ENCODE assay signal across 9 cellular contexts in genomic region chr17:81422776-81423697, GRCh38. TPM values are rescaled to one million over a fixed set of nuclear protein-coding genes. Genes with fewer than 3 reads are reported as not detected.
A peak's percentile ranks its signal among the peaks of the same experiment; 100 is the strongest.
DNase-seq lines count a peak whose midpoint lies in the region; ATAC-seq, FAIRE-seq and TF ChIP-seq lines count a peak whose summit lies in the region.
"Had no signal": no experiment of that assay in that cellular context is flagged by ENCODE, and none has a peak within 500 bp of the region (broad histone marks: within the 10 kb centered on the region; RNA-seq: fewer than 3 reads in every experiment).

No MANE protein-coding gene starts in this region.

- H3K9me3 ChIP-seq in body of pancreas = no peaks in the 10 kb centered on the region
- no peaks in the 10 kb centered on the region for H3K9me3 ChIP-seq in kidney (ENCODE audit: control insufficient read depth in 1 of 2, low read length in 2 of 2)
- H3K9me3 ChIP-seq in suprapubic skin = no peaks in the 10 kb centered on the region

- FAIRE-seq in kidney (lab: Jason Lieb, UNC) = no peak

- TF ChIP-seq POLR2A in body of pancreas (IDR thresholded peaks at IDR 0.05) = peak in 1 of 3 donors; percentile 33
- TF ChIP-seq POLR2A in suprapubic skin (IDR thresholded peaks at IDR 0.05) = no peak

- no peaks in the 10 kb centered on the region for H3K36me3 ChIP-seq in body of pancreas (replicated peaks in 1 of 2; ENCODE audit: insufficient read depth in 1 of 2, low read depth in 2 of 2)
- no peaks in the 10 kb centered on the region for H3K36me3 ChIP-seq in kidney (ENCODE audit: control insufficient read depth in 1 of 2, insufficient read depth in 2 of 2, low read length in 2 of 2)
- H3K36me3 ChIP-seq in suprapubic skin = no peaks in the 10 kb centered on the region

- H3K27me3 Mint-ChIP-seq in HFFc6 (ENCODE audit: insufficient read depth) = no peaks in the 10 kb centered on the region

- peak overlapping the region; percentile 53 to 89 (median 78) for H3K27ac ChIP-seq in body of pancreas
- peak overlapping the region; percentile 3 to 71 for H3K27ac ChIP-seq in kidney (ENCODE audit: low read depth in 2 of 2, low read length in 2 of 2)
- H3K27ac ChIP-seq in suprapubic skin = peak overlapping the region; percentile 90

- WGBS in body of pancreas, 2 donors = 50 to 66% methylated on average over 4 to 32 of the region's 34 CpGs
- WGBS in suprapubic skin = 5% methylated on average over 13 of the region's 34 CpGs

- TF ChIP-seq CTCF in HFFc6 (IDR thresholded peaks at IDR 0.05) (no peak), body of pancreas (IDR thresholded peaks at IDR 0.05) (no peak), kidney (IDR thresholded peaks at IDR 0.05; ENCODE audit: borderline replicate concordance, extremely low read depth, insufficient read depth) (no peak), suprapubic skin (IDR thresholded peaks at IDR 0.05) (no peak)

- H3K4me1 Mint-ChIP-seq in HFFc6 (ENCODE audit: low read depth) = peaks cover 17% of the 10 kb centered on the region

- H3K9ac ChIP-seq in kidney (ENCODE audit: low read length in 2 of 2) = no peak overlapping the region

- intact Hi-C loops in body of pancreas (cut with DNase I) (no loop called here), kidney (cut with DNase I) (no loop called here)

- no peaks in the 10 kb centered on the region for H3K9me3 Mint-ChIP-seq in HFFc6
- H3K9me3 Mint-ChIP-seq: activated B cell treated with CpG ODN at 0.5 μM for 24 hours had no signal

- H3K4me1 ChIP-seq in body of pancreas (peaks cover 78% of the 10 kb centered on the region), kidney (ENCODE audit: control insufficient read depth in 1 of 2, insufficient read depth in 1 of 2, low read depth in 1 of 2, low read length in 2 of 2) (peaks cover 6 to 29% of the 10 kb centered on the region in 2 donors), suprapubic skin (peaks cover 71% of the 10 kb centered on the region)

- H3K36me3 Mint-ChIP-seq in HFFc6 (ENCODE audit: low read depth) = no peaks in the 10 kb centered on the region

- DNase-seq in HFFc6 (peak; percentile 92), body of pancreas (peak; percentile 72 to 85 (median 77)), kidney (peak; percentile 96), suprapubic skin (ENCODE audit: low spot score in 2 of 2) (peak in 1 of 2 donors; percentile 91), NOMO-1 treated with DMSO at 0.1 percent for 48 hours (lab: John Stamatoyannopoulos, UW; ENCODE audit: unreplicated experiment) (no peak)
- DNase-seq: activated B cell treated with CpG ODN at 0.5 μM for 24 hours had no signal

- TF ChIP-seq EP300 in suprapubic skin (IDR thresholded peaks at IDR 0.05) = no peak

- ATAC-seq in body of pancreas (peak; percentile 49), HG03457 (IDR thresholded peaks at IDR 0.05; ENCODE audit: unreplicated experiment) (no peak), HG03280 (IDR thresholded peaks at IDR 0.05; ENCODE audit: unreplicated experiment) (no peak), HG03175 (IDR thresholded peaks at IDR 0.05; ENCODE audit: unreplicated experiment) (no peak)

- H3K4me3 ChIP-seq in body of pancreas = no peak overlapping the region
- H3K4me3 ChIP-seq in kidney (ENCODE audit: low read length in 2 of 2) = no peak overlapping the region
- H3K4me3 ChIP-seq in suprapubic skin = peak overlapping the region; percentile 29

- H3K4me3 Mint-ChIP-seq in HFFc6 = peak overlapping the region; percentile 57
- H3K4me3 Mint-ChIP-seq: activated B cell treated with CpG ODN at 0.5 μM for 24 hours had no signal

- no peaks in the 10 kb centered on the region for H3K27me3 ChIP-seq in body of pancreas
- no peaks in the 10 kb centered on the region for H3K27me3 ChIP-seq in suprapubic skin

- no peak overlapping the region; the same call in none of the 2 replicates for H3K27ac Mint-ChIP-seq in HFFc6
- H3K27ac Mint-ChIP-seq: activated B cell treated with CpG ODN at 0.5 μM for 24 hours had no signal

RNA-seq across cellular contexts. Expression of gene BAHCC1, which starts 27.8 kb away (rescaled TPM):
- total RNA-seq in HFFc6 (2021; fragmentation: NEBNext Ultra II Directional; extraction: Animal tissue kit (Norgen Biotek cat#: 25700)) = 1 to 10 TPM; 7.3 to 9.7 (median 8.3) TPM
- total RNA-seq in body of pancreas = 10 to 100 TPM in 1 of 2 donors, 1 to 10 TPM in 1; 5.7 to 14.8 TPM
- 20.5 TPM for total RNA-seq in kidney
- 2.6 TPM for polyA plus RNA-seq in kidney (ENCODE audit: insufficient read depth, low read depth, low replicate concordance)
- 10 to 100 TPM in 2 of 4 donors, 1 to 10 TPM in 2; 4.5 to 19.3 (median 12.2) TPM for total RNA-seq in suprapubic skin

Comparison
In these comparisons a context has a peak if more than half of its experiments do, and no peak if none do; other contexts are left out.
1. H3K27ac ChIP-seq: peak in every context shown above with its lines; median percentile 90 in suprapubic skin; 78 in body of pancreas; 37 in kidney.